ENCODE assay signal across 8 cellular contexts in the genomic region with DNA sequence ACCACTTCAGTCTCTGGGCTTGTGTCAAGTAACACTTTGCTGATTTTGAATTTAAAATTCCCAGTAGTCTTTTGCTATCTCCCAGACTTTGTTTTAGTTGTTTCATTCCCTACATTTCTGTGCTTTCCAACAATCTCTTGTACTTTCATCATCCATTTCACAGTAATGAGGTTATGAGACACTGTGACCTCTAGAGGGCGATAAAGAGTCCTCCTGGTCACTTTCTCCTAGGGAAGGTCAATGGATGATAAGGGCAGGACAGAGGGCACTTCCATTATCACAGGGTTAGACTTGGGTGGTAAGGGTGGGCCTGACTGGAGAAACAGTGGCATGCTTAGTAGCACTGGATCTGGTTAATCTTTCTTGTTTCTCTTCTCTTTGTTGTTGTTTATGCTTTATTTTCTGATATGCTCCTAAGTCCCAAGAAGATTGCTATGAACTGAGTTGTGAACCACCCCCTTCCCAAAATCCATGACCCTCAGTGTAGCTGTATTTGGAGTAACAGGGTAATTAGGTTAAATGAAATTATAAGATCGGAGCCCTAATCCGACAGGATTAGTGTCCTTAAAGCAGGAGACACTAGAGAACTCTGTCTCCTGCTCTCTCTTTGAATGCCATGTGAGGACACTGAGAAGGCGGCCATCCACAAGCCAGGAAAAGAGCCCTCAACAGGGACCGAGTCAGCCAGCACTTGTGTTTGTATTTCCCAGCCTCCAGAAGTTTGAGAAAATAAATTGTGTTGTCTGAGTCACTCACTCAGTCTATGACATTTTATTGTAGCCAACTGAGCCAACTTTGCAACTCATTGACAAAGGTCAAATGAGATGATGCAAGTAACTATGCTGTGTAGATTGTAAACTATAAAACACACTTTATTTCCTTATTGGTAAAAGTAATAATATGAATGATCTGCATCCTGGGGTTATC.
DNase-seq lines count a peak whose midpoint lies in the region; ATAC-seq and TF ChIP-seq lines count a peak whose summit lies in the region.

No MANE protein-coding gene starts in this region.

- H3K27ac ChIP-seq in 22Rv1 = no peak overlapping the region
- H3K27ac ChIP-seq in neural progenitor cell = no peak overlapping the region

- no peaks in the 10 kb centered on the region for H3F3A ChIP-seq in neural progenitor cell (ENCODE audit: low read depth)

- no peaks in the 10 kb centered on the region for H3K9me3 ChIP-seq in neural progenitor cell (ENCODE audit: low read depth)

- no peaks in the 10 kb centered on the region for H3K9me3 Mint-ChIP-seq in endothelial cell (ENCODE audit: unreplicated experiment)
- H3K9me3 Mint-ChIP-seq in neural progenitor cell = peaks cover 8% of the 10 kb centered on the region
- H3K9me3 Mint-ChIP-seq in stimulated activated effector memory CD8-positive, alpha-beta T cell treated with anti-CD3 and anti-CD28 coated beads, Interleukin-12 subunit alpha, Interleukin-12 subunit beta, amount 100 ng/mL, for 72 hours = peaks cover 15% of the 10 kb centered on the region

- peak; percentile 40 for DNase-seq in GM10248 (ENCODE audit: extremely low spot score)
- DNase-seq in NCI-H748 (lab: John Stamatoyannopoulos, UW; ENCODE audit: unreplicated experiment) = peak; percentile 48
- DNase-seq in endothelial cell (ENCODE audit: low spot score) = peak; percentile 22
- peak; percentile 71 for DNase-seq in neural progenitor cell (ENCODE audit: low spot score)
- DNase-seq in stimulated activated effector memory CD8-positive, alpha-beta T cell treated with anti-CD3 and anti-CD28 coated beads, Interleukin-12 subunit alpha, Interleukin-12 subunit beta, amount 100 ng/mL, for 72 hours (ENCODE audit: low spot score in 2 of 2) = no peak

- no peak overlapping the region for H3K4me3 ChIP-seq in neural progenitor cell

- POLR2A ChIA-PET in GM10248 (lab: Yijun Ruan, JAX) = no interaction called here

- CTCF ChIA-PET in GM10248 (lab: Yijun Ruan, JAX) = interaction anchor here (1.1 to 2.1 kb wide), 3 partner anchors 10 to 668 kb away, joined by 4 to 10 read pairs (median 5); no protein-coding TSS in a partner anchor

- H3K27me3 Mint-ChIP-seq in endothelial cell (ENCODE audit: unreplicated experiment) (no peaks in the 10 kb centered on the region), neural progenitor cell (ENCODE audit: insufficient read depth, low read depth) (peaks cover 14% of the 10 kb centered on the region)

- H3K4me3 Mint-ChIP-seq in endothelial cell (ENCODE audit: unreplicated experiment) (no peak overlapping the region), neural progenitor cell (no peak overlapping the region)
- no peak overlapping the region for H3K4me3 Mint-ChIP-seq in stimulated activated effector memory CD8-positive, alpha-beta T cell treated with anti-CD3 and anti-CD28 coated beads, Interleukin-12 subunit alpha, Interleukin-12 subunit beta, amount 100 ng/mL, for 72 hours

- TF ChIP-seq CTCF in 22Rv1 (IDR thresholded peaks at IDR 0.05) (peak; percentile 76), GM10248 (IDR thresholded peaks at IDR 0.05; ENCODE audit: control extremely low read depth, extremely low read depth, low read depth, missing control alignments) (peak; percentile 74), endothelial cell (IDR thresholded peaks at IDR 0.05; ENCODE audit: unreplicated experiment) (peak; percentile 73), neural progenitor cell (IDR thresholded peaks at IDR 0.05) (peak; percentile 88)

- peak overlapping the region; percentile 85 for H2AFZ ChIP-seq in neural progenitor cell (replicated peaks)

- H4K20me1 ChIP-seq in neural progenitor cell (ENCODE audit: low read depth) = no peaks in the 10 kb centered on the region

- peaks cover 3% of the 10 kb centered on the region for H3K4me1 ChIP-seq in neural progenitor cell

- ATAC-seq in HG02798 (IDR thresholded peaks at IDR 0.05; ENCODE audit: poor library complexity, unreplicated experiment) (peak; percentile 77), HG03457 (IDR thresholded peaks at IDR 0.05; ENCODE audit: unreplicated experiment) (no peak)
- no peak for ATAC-seq in stimulated activated effector memory CD8-positive, alpha-beta T cell treated with anti-CD3 and anti-CD28 coated beads, Interleukin-12 subunit alpha, Interleukin-12 subunit beta, amount 100 ng/mL, for 72 hours

- no peaks in the 10 kb centered on the region for H3K4me1 Mint-ChIP-seq in endothelial cell (ENCODE audit: unreplicated experiment)
- peaks cover 30% of the 10 kb centered on the region for H3K4me1 Mint-ChIP-seq in neural progenitor cell
- H3K4me1 Mint-ChIP-seq in stimulated activated effector memory CD8-positive, alpha-beta T cell treated with anti-CD3 and anti-CD28 coated beads, Interleukin-12 subunit alpha, Interleukin-12 subunit beta, amount 100 ng/mL, for 72 hours = no peaks in the 10 kb centered on the region

- no peak overlapping the region for H3K4me2 ChIP-seq in neural progenitor cell

- no peaks in the 10 kb centered on the region for H3K36me3 ChIP-seq in neural progenitor cell

- no peak overlapping the region for H3K9ac ChIP-seq in neural progenitor cell

- H3K79me2 ChIP-seq in neural progenitor cell (ENCODE audit: low read depth) = no peaks in the 10 kb centered on the region

- H3K27me3 ChIP-seq in neural progenitor cell = no peaks in the 10 kb centered on the region

- no peaks in the 10 kb centered on the region for H3K36me3 Mint-ChIP-seq in endothelial cell (ENCODE audit: low read depth, unreplicated experiment)
- peaks cover 2% of the 10 kb centered on the region for H3K36me3 Mint-ChIP-seq in neural progenitor cell
- no peaks in the 10 kb centered on the region for H3K36me3 Mint-ChIP-seq in stimulated activated effector memory CD8-positive, alpha-beta T cell treated with anti-CD3 and anti-CD28 coated beads, Interleukin-12 subunit alpha, Interleukin-12 subunit beta, amount 100 ng/mL, for 72 hours

- no peak overlapping the region for H3K27ac Mint-ChIP-seq in endothelial cell (ENCODE audit: unreplicated experiment)
- H3K27ac Mint-ChIP-seq in neural progenitor cell = no peak overlapping the region
- H3K27ac Mint-ChIP-seq in stimulated activated effector memory CD8-positive, alpha-beta T cell treated with anti-CD3 and anti-CD28 coated beads, Interleukin-12 subunit alpha, Interleukin-12 subunit beta, amount 100 ng/mL, for 72 hours = no peak overlapping the region

Comparison
In these comparisons a context has a peak if more than half of its experiments do, and no peak if none do; other contexts are left out.
1. DNase-seq: peak in GM10248 (single experiment), NCI-H748 (single experiment), endothelial cell (single experiment) and neural progenitor cell (single experiment); none in stimulated activated effector memory CD8-positive, alpha-beta T cell treated with anti-CD3 and anti-CD28 coated beads, Interleukin-12 subunit alpha, Interleukin-12 subunit beta, amount 100 ng/mL, for 72 hours (0 of 2).
2. Peak in every context shown above with its lines, with median percentiles within 50 percentile points of each other: CTCF ChIP-seq.